17 cellular contexts compared by ENCODE assay signal in the genomic region with DNA sequence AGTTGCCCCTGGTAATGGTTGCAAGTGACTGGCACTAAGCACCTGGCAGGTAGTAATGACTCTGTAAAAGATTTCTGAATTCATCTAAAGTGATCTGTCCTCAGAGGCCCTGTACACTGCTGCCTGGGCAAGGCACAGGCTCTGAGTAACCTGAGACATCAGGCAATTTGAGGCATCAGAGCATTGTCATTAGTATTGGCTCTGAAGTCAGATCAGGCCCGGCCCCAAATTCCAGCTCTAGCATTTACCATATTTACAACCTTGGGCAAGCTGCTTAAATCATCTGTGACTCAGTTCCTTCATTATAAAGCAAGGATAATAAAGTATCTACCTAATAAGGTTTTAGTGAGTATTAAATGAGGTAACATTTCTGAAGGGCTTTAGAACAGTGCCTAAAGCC. TPM values are rescaled to one million over a fixed set of nuclear protein-coding genes. Genes with fewer than 3 reads are reported as not detected.
A peak's percentile ranks its signal among the peaks of the same experiment; 100 is the strongest.
DNase-seq lines count a peak whose midpoint lies in the region; FAIRE-seq and TF ChIP-seq lines count a peak whose summit lies in the region.
"Had no signal": no experiment of that assay in that cellular context is flagged by ENCODE, and none has a peak within 500 bp of the region (broad histone marks: within the 10 kb centered on the region; RNA-seq: fewer than 3 reads in every experiment).

No MANE protein-coding gene starts in this region.

- TF ChIP-seq CTCF in mammary epithelial cell (conservative IDR thresholded peaks at IDR 0.05 in 1 of 2, IDR thresholded peaks at IDR 0.05 in 1 of 2; ENCODE audit: extremely low read depth in 1 of 2, insufficient read depth in 1 of 2, low read depth in 1 of 2, low read length in 2 of 2) (no peak), mesothelial cell of epicardium (IDR thresholded peaks at IDR 0.05; ENCODE audit: unreplicated experiment) (no peak), chondrocyte (IDR thresholded peaks at IDR 0.05) (no peak)

- no peak overlapping the region for H3K4me2 ChIP-seq in mammary epithelial cell (ENCODE audit: insufficient read depth, low read depth, low read length)

- H3K9ac ChIP-seq in mammary epithelial cell (ENCODE audit: insufficient read depth, low read length), result no peak overlapping the region

- H3K9me3 Mint-ChIP-seq in mesothelial cell of epicardium (peaks cover 3% of the 10 kb centered on the region), chondrocyte (ENCODE audit: low read depth) (peaks cover 3% of the 10 kb centered on the region)
- H3K9me3 Mint-ChIP-seq: central memory CD8-positive, alpha-beta T cell; stimulated activated naive CD8-positive, alpha-beta T cell treated with anti-CD3 and anti-CD28 coated beads, Interleukin-15, Interleukin-2, amounts not matched to agents 100 ng/mL and 50 ng/mL, for 24 hours had no signal

- H3K36me3 ChIP-seq in mammary epithelial cell (ENCODE audit: insufficient read depth, low read length), result no peaks in the 10 kb centered on the region
- H3K36me3 ChIP-seq: lower lobe of right lung, sigmoid colon had no signal

- H3K4me3 Mint-ChIP-seq in mesothelial cell of epicardium, result no peak overlapping the region
- H3K4me3 Mint-ChIP-seq in chondrocyte (ENCODE audit: unreplicated experiment), result no peak overlapping the region
- H3K4me3 Mint-ChIP-seq: central memory CD8-positive, alpha-beta T cell; stimulated activated naive CD8-positive, alpha-beta T cell treated with anti-CD3 and anti-CD28 coated beads, Interleukin-15, Interleukin-2, amounts not matched to agents 100 ng/mL and 50 ng/mL, for 24 hours had no signal

- no peaks in the 10 kb centered on the region for H3K27me3 Mint-ChIP-seq in mesothelial cell of epicardium (ENCODE audit: low read depth)
- H3K27me3 Mint-ChIP-seq in chondrocyte (ENCODE audit: low read depth), result no peaks in the 10 kb centered on the region
- H3K27me3 Mint-ChIP-seq: central memory CD8-positive, alpha-beta T cell had no signal

- BruUV-seq in mammary epithelial cell (replicated peaks; lab: Mats Ljungman, UMichigan), result no TSS peak

- H3K36me3 Mint-ChIP-seq in mesothelial cell of epicardium, result no peaks in the 10 kb centered on the region
- no peaks in the 10 kb centered on the region for H3K36me3 Mint-ChIP-seq in chondrocyte (ENCODE audit: low read depth)

- no peaks in the 10 kb centered on the region for H4K20me1 ChIP-seq in mammary epithelial cell (ENCODE audit: insufficient read depth, low read length)

- no peak overlapping the region for H3K27ac ChIP-seq in mammary epithelial cell (ENCODE audit: insufficient read depth, low read depth, low read length)
- H3K27ac ChIP-seq: C4-2B, lower lobe of right lung, sigmoid colon had no signal

- peak overlapping the region; percentile 68 for H3K27ac Mint-ChIP-seq in mesothelial cell of epicardium
- no peak overlapping the region for H3K27ac Mint-ChIP-seq in chondrocyte (ENCODE audit: unreplicated experiment)
- H3K27ac Mint-ChIP-seq: stimulated activated naive CD8-positive, alpha-beta T cell treated with anti-CD3 and anti-CD28 coated beads, Interleukin-15, Interleukin-2, amounts not matched to agents 100 ng/mL and 50 ng/mL, for 24 hours had no signal

- no peaks in the 10 kb centered on the region for H3K79me2 ChIP-seq in mammary epithelial cell (ENCODE audit: insufficient read depth, low read length)

- H3K4me3 ChIP-seq in mammary epithelial cell (replicated peaks in 1 of 3; ENCODE audit: insufficient read depth in 1 of 3, low read depth in 2 of 3, low read length in 3 of 3), result no peak overlapping the region
- H3K4me3 ChIP-seq: lower lobe of right lung, sigmoid colon had no signal

- in situ Hi-C loops in mammary epithelial cell (cut with MboI; ENCODE audit: low sequenced_read_pairs in 2 of 2), result loop anchor here (25.0 kb wide), 2 partner anchors 242 to 1158 kb away; no protein-coding TSS in a partner anchor

- intact Hi-C loops in mammary epithelial cell (cut with micrococcal nuclease), result loop anchor here (5.0 kb wide), 1 partner anchor 227 kb away; no protein-coding TSS in a partner anchor

- FAIRE-seq in GM18507 (lab: Jason Lieb, UNC), result peak; percentile 26
- FAIRE-seq: GM12892 had no signal

- H3K4me1 ChIP-seq in mammary epithelial cell (ENCODE audit: insufficient read depth, low read length), result peaks cover 46% of the 10 kb centered on the region

- no peak overlapping the region for H2AFZ ChIP-seq in mammary epithelial cell (ENCODE audit: low read depth, low read length)

- H3K27me3 ChIP-seq in mammary epithelial cell (ENCODE audit: insufficient read depth, low read length), result no peaks in the 10 kb centered on the region
- H3K27me3 ChIP-seq: sigmoid colon had no signal

- dilution Hi-C loops in mammary epithelial cell (cut with HindIII; ENCODE audit: low sequenced_read_pairs), result no loop called here

- CTCF ChIA-PET in mammary epithelial cell (lab: Charles Lee; ENCODE audit: low non-redundant PET), result no interaction called here

- H3K4me1 Mint-ChIP-seq in mesothelial cell of epicardium (peaks cover 34% of the 10 kb centered on the region), chondrocyte (ENCODE audit: low read depth) (peaks cover 47% of the 10 kb centered on the region)
- H3K4me1 Mint-ChIP-seq: central memory CD8-positive, alpha-beta T cell had no signal

- H3K9me3 ChIP-seq in mammary epithelial cell (replicated peaks; ENCODE audit: insufficient read depth, low read length), result no peaks in the 10 kb centered on the region
- H3K9me3 ChIP-seq: lower lobe of right lung, sigmoid colon had no signal

- DNase-seq in GM18507 (ENCODE audit: extremely low spot score, insufficient read length, low read depth) (no peak), NCI-H1436 treated with DMSO at 0.1 percent for 48 hours (lab: John Stamatoyannopoulos, UW) (peak; percentile 55), mammary epithelial cell (peak; percentile 66), mesothelial cell of epicardium (ENCODE audit: low spot score in 2 of 2, unreplicated experiment in 2 of 2) (no peak), chondrocyte (ENCODE audit: low spot score) (no peak), NCI-H82 treated with DMSO at 0.1 percent for 48 hours (lab: John Stamatoyannopoulos, UW; ENCODE audit: unreplicated experiment) (no peak), activated gamma-delta T cell treated with Interleukin-2 at 50 U/mL for 16 hours (no peak)
- no peak for DNase-seq in stimulated activated CD4-positive, alpha-beta T cell treated with anti-CD3 and anti-CD28 coated beads, Interleukin-15, amount 100 ng/mL, for 24 hours
- DNase-seq: activated naive CD4-positive, alpha-beta T cell treated with anti-CD3 and anti-CD28 coated beads, Interleukin-2, amount 50 U/mL, for 16 hours; hippocampal formation; lower lobe of right lung; NCI-H1694 treated with DMSO at 0.1 percent for 48 hours; sigmoid colon had no signal

- 20% methylated on average over 1 of the region's 1 CpG for WGBS in mammary epithelial cell (ENCODE audit: low coverage, missing lambda C conversion rate)

RNA-seq across cellular contexts. Expression of a gene that starts 17.4 kb away (rescaled TPM):
- 1 to 10 TPM; 2.6 to 4.7 TPM for total RNA-seq in mammary epithelial cell
- 1.8 TPM for polyA plus RNA-seq in mammary epithelial cell
- 1.1 TPM for polyA minus RNA-seq in mammary epithelial cell
- total RNA-seq in mesothelial cell of epicardium, result 9.8 to 11.5 TPM (median 10.9 TPM) in 3 replicates
- total RNA-seq in chondrocyte, result 25.8 to 57.9 TPM (median 27.9 TPM) in 3 replicates

Comparison
In these comparisons a context has a peak if more than half of its experiments do, and no peak if none do; other contexts are left out.
1. DNase-seq: peak in NCI-H1436 treated with DMSO at 0.1 percent for 48 hours (single experiment) and mammary epithelial cell (single experiment); none in GM18507 (single experiment), mesothelial cell of epicardium (0 of 2), chondrocyte (single experiment), NCI-H82 treated with DMSO at 0.1 percent for 48 hours (single experiment), activated gamma-delta T cell treated with Interleukin-2 at 50 U/mL for 16 hours (single experiment) and stimulated activated CD4-positive, alpha-beta T cell treated with anti-CD3 and anti-CD28 coated beads, Interleukin-15, amount 100 ng/mL, for 24 hours (single experiment).